Comparison of ENCODE assay signal across 8 cellular contexts in the genomic region with DNA sequence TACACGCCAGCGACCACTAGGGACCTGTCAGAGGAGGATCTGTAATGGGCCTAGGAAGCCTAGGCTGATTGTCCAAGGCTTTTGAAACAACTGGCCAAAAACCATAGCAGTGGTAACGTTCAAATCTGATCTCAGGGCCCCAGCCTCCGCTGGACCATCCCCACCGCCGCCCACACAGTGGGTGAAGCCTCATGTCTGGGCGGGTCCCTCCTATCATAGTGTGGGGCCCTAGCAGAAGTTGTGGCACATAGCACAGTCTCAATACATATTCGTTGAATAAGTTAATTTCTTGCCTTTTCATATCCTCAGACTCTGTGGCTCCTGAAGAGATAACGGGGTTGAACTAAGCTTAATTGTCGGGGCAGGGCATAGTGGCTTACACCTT. TPM values are rescaled to one million over a fixed set of nuclear protein-coding genes. Genes with fewer than 3 reads are reported as not detected.
DNase-seq lines count a peak whose midpoint lies in the region; ATAC-seq and TF ChIP-seq lines count a peak whose summit lies in the region.

No MANE protein-coding gene starts in this region.

- intact Hi-C loops in activated T-helper 1 cell treated with anti-CD3 and anti-CD28 coated beads, Interleukin-12 subunit alpha, Interleukin-12 subunit beta, Interleukin-2, Interleukin-4 antibody, amounts not matched to agents 30 ng/mL and 10 ng/mL and 1 ng/mL, durations not matched to agents 14 hours and 24 hours and 36 hours (cut with micrococcal nuclease), result loop anchor here (1.0 kb wide), 5 partner anchors 11 to 313 kb away; a partner anchor contains a TSS

- H3K4me3 ChIP-seq in BJ (ENCODE audit: low read depth, low read length) (peak overlapping the region; percentile 76), iPS-15b (ENCODE audit: low read depth, low read length) (peak overlapping the region; percentile 99)

- H3K9me3 ChIP-seq in iPS-15b (ENCODE audit: control insufficient read depth, insufficient read depth, low read length), result no peaks in the 10 kb centered on the region

- H3K36me3 Mint-ChIP-seq in HFFc6 (ENCODE audit: low read depth), result peaks cover 8% of the 10 kb centered on the region; the same call in 1 of the 2 replicates
- no peaks in the 10 kb centered on the region for H3K36me3 Mint-ChIP-seq in activated T-helper 1 cell treated with anti-CD3 and anti-CD28 coated beads, Interleukin-12 subunit alpha, Interleukin-12 subunit beta, Interleukin-2, Interleukin-4 antibody, amounts not matched to agents 30 ng/mL and 10 ng/mL and 1 ng/mL, durations not matched to agents 14 hours and 24 hours and 36 hours (ENCODE audit: low read depth)
- H3K36me3 Mint-ChIP-seq in stimulated activated memory B cell treated with anti-CD40 and anti-IgM and Interleukin-4, amounts not matched to agents 10 μg/mL and 1 μg/mL and 100 μg/mL, for 72 hours, result no peaks in the 10 kb centered on the region

- H3K4me1 Mint-ChIP-seq in HFFc6 (ENCODE audit: low read depth), result peaks cover 59% of the 10 kb centered on the region
- peaks cover 11% of the 10 kb centered on the region for H3K4me1 Mint-ChIP-seq in activated T-helper 1 cell treated with anti-CD3 and anti-CD28 coated beads, Interleukin-12 subunit alpha, Interleukin-12 subunit beta, Interleukin-2, Interleukin-4 antibody, amounts not matched to agents 30 ng/mL and 10 ng/mL and 1 ng/mL, durations not matched to agents 14 hours and 24 hours and 36 hours (ENCODE audit: low read depth)
- H3K4me1 Mint-ChIP-seq in stimulated activated memory B cell treated with anti-CD40 and anti-IgM and Interleukin-4, amounts not matched to agents 10 μg/mL and 1 μg/mL and 100 μg/mL, for 72 hours, result peaks cover 35% of the 10 kb centered on the region

- peaks cover 6% of the 10 kb centered on the region for H3K36me3 ChIP-seq in BJ (ENCODE audit: control insufficient read depth, insufficient read depth, low read length)
- H3K36me3 ChIP-seq in iPS-15b (ENCODE audit: control insufficient read depth, insufficient read depth, low read length), result peaks cover 4% of the 10 kb centered on the region

- peak overlapping the region; percentile 90 for H3K27ac Mint-ChIP-seq in HFFc6
- peak overlapping the region; percentile 75 for H3K27ac Mint-ChIP-seq in activated T-helper 1 cell treated with anti-CD3 and anti-CD28 coated beads, Interleukin-12 subunit alpha, Interleukin-12 subunit beta, Interleukin-2, Interleukin-4 antibody, amounts not matched to agents 30 ng/mL and 10 ng/mL and 1 ng/mL, durations not matched to agents 14 hours and 24 hours and 36 hours
- H3K27ac Mint-ChIP-seq in stimulated activated memory B cell treated with anti-CD40 and anti-IgM and Interleukin-4, amounts not matched to agents 10 μg/mL and 1 μg/mL and 100 μg/mL, for 72 hours, result peak overlapping the region; percentile 89

- peak overlapping the region; percentile 97 for H3K4me3 Mint-ChIP-seq in HFFc6
- H3K4me3 Mint-ChIP-seq in activated T-helper 1 cell treated with anti-CD3 and anti-CD28 coated beads, Interleukin-12 subunit alpha, Interleukin-12 subunit beta, Interleukin-2, Interleukin-4 antibody, amounts not matched to agents 30 ng/mL and 10 ng/mL and 1 ng/mL, durations not matched to agents 14 hours and 24 hours and 36 hours, result peak overlapping the region; percentile 92
- H3K4me3 Mint-ChIP-seq in stimulated activated memory B cell treated with anti-CD40 and anti-IgM and Interleukin-4, amounts not matched to agents 10 μg/mL and 1 μg/mL and 100 μg/mL, for 72 hours, result peak overlapping the region; percentile 96

- CTCF ChIA-PET in BJ (lab: Yijun Ruan, JAX), result interaction anchor here (3.6 to 5.0 kb wide), 3 partner anchors 10 to 121 kb away, joined by 12 to 40 read pairs (median 17); a partner anchor contains a TSS

- H3K9ac ChIP-seq in iPS-15b (ENCODE audit: low read depth, low read length), result no peak overlapping the region

- no peaks in the 10 kb centered on the region for H3K9me3 Mint-ChIP-seq in HFFc6
- no peaks in the 10 kb centered on the region for H3K9me3 Mint-ChIP-seq in activated T-helper 1 cell treated with anti-CD3 and anti-CD28 coated beads, Interleukin-12 subunit alpha, Interleukin-12 subunit beta, Interleukin-2, Interleukin-4 antibody, amounts not matched to agents 30 ng/mL and 10 ng/mL and 1 ng/mL, durations not matched to agents 14 hours and 24 hours and 36 hours
- no peaks in the 10 kb centered on the region for H3K9me3 Mint-ChIP-seq in stimulated activated memory B cell treated with anti-CD40 and anti-IgM and Interleukin-4, amounts not matched to agents 10 μg/mL and 1 μg/mL and 100 μg/mL, for 72 hours

- POLR2A ChIA-PET in BJ (lab: Charles Lee), result no interaction called here

- no peaks in the 10 kb centered on the region for H3K27me3 ChIP-seq in BJ (ENCODE audit: control insufficient read depth, insufficient read depth, low read length)
- H3K27me3 ChIP-seq in iPS-15b (ENCODE audit: control insufficient read depth, insufficient read depth, low read length), result peaks cover 38% of the 10 kb centered on the region

- peaks cover 2% of the 10 kb centered on the region for H3K4me1 ChIP-seq in iPS-15b (ENCODE audit: control insufficient read depth, insufficient read depth, low read length)

- DNase-seq in BJ (ENCODE audit: low read depth) (no peak), HFFc6 (no peak), NCI-H2196 (lab: John Stamatoyannopoulos, UW; ENCODE audit: unreplicated experiment) (no peak), NCI-H2171 (lab: John Stamatoyannopoulos, UW) (no peak)
- DNase-seq in activated T-helper 1 cell treated with anti-CD3 and anti-CD28 coated beads, Interleukin-12 subunit alpha, Interleukin-12 subunit beta, Interleukin-2, Interleukin-4 antibody, amounts not matched to agents 30 ng/mL and 10 ng/mL and 1 ng/mL, durations not matched to agents 14 hours and 24 hours and 36 hours (ENCODE audit: low spot score), result no peak

- peak; percentile 71 for TF ChIP-seq CTCF in BJ (IDR thresholded peaks at IDR 0.05; ENCODE audit: insufficient read depth, low read depth, low read length)
- TF ChIP-seq CTCF in HFFc6 (IDR thresholded peaks at IDR 0.05), result peak; percentile 75

- peaks cover 6% of the 10 kb centered on the region for H3K27me3 Mint-ChIP-seq in HFFc6 (ENCODE audit: insufficient read depth)
- H3K27me3 Mint-ChIP-seq in activated T-helper 1 cell treated with anti-CD3 and anti-CD28 coated beads, Interleukin-12 subunit alpha, Interleukin-12 subunit beta, Interleukin-2, Interleukin-4 antibody, amounts not matched to agents 30 ng/mL and 10 ng/mL and 1 ng/mL, durations not matched to agents 14 hours and 24 hours and 36 hours (ENCODE audit: insufficient read depth), result peaks cover 30% of the 10 kb centered on the region
- H3K27me3 Mint-ChIP-seq in stimulated activated memory B cell treated with anti-CD40 and anti-IgM and Interleukin-4, amounts not matched to agents 10 μg/mL and 1 μg/mL and 100 μg/mL, for 72 hours, result peaks cover 34% of the 10 kb centered on the region

- peak; percentile 29 for ATAC-seq in stimulated activated memory B cell treated with anti-CD40 and anti-IgM and Interleukin-4, amounts not matched to agents 10 μg/mL and 1 μg/mL and 100 μg/mL, for 72 hours
- no peak for ATAC-seq in GM18520 (IDR thresholded peaks at IDR 0.05; ENCODE audit: unreplicated experiment)

RNA-seq across cellular contexts. Expression of a gene that starts 0.8 kb away (rescaled TPM):
- 36.1 and 54.6 TPM in 2 replicates for polyA plus RNA-seq in BJ (2011; rRNA removed)
- polyA minus RNA-seq in BJ (2011; rRNA and poly(A)+ RNA removed), result 41.5 and 59.5 TPM in 2 replicates
- 10 to 100 TPM; 65.9 to 81.6 (median 71.8) TPM for total RNA-seq in HFFc6 (2021; fragmentation: NEBNext Ultra II Directional; extraction: Animal tissue kit (Norgen Biotek cat#: 25700))
- 49.4 and 61.3 TPM in 2 replicates for total RNA-seq in activated T-helper 1 cell treated with anti-CD3 and anti-CD28 coated beads, Interleukin-12 subunit alpha, Interleukin-12 subunit beta, Interleukin-2, Interleukin-4 antibody, amounts not matched to agents 30 ng/mL and 10 ng/mL and 1 ng/mL, durations not matched to agents 14 hours and 24 hours and 36 hours

RNA-seq across cellular contexts. Expression of a gene that starts 5.6 kb away (rescaled TPM):
- polyA plus RNA-seq in BJ (2011; rRNA removed), result 0.16 and 0.32 TPM in 2 replicates
- 0.05 TPM in 2 replicates for polyA minus RNA-seq in BJ (2011; rRNA and poly(A)+ RNA removed)
- under 1 TPM; 0.33 to 0.60 (median 0.39) TPM for total RNA-seq in HFFc6 (2021; fragmentation: NEBNext Ultra II Directional; extraction: Animal tissue kit (Norgen Biotek cat#: 25700))
- 1.0 TPM in 2 replicates for total RNA-seq in activated T-helper 1 cell treated with anti-CD3 and anti-CD28 coated beads, Interleukin-12 subunit alpha, Interleukin-12 subunit beta, Interleukin-2, Interleukin-4 antibody, amounts not matched to agents 30 ng/mL and 10 ng/mL and 1 ng/mL, durations not matched to agents 14 hours and 24 hours and 36 hours

RNA-seq across cellular contexts. Expression of a gene that starts 11.1 kb away (rescaled TPM):
- polyA plus RNA-seq in BJ (2011; rRNA removed), result 42.0 and 56.7 TPM in 2 replicates
- 12.0 and 19.1 TPM in 2 replicates for polyA minus RNA-seq in BJ (2011; rRNA and poly(A)+ RNA removed)
- 10 to 100 TPM; 39.5 to 44.3 (median 41.7) TPM for total RNA-seq in HFFc6 (2021; fragmentation: NEBNext Ultra II Directional; extraction: Animal tissue kit (Norgen Biotek cat#: 25700))
- 43.9 and 44.0 TPM in 2 replicates for total RNA-seq in activated T-helper 1 cell treated with anti-CD3 and anti-CD28 coated beads, Interleukin-12 subunit alpha, Interleukin-12 subunit beta, Interleukin-2, Interleukin-4 antibody, amounts not matched to agents 30 ng/mL and 10 ng/mL and 1 ng/mL, durations not matched to agents 14 hours and 24 hours and 36 hours

RNA-seq across cellular contexts. Expression of a gene that starts 24.1 kb away (rescaled TPM):
- polyA plus RNA-seq in BJ (2011; rRNA removed), result 14.8 and 15.1 TPM in 2 replicates
- polyA minus RNA-seq in BJ (2011; rRNA and poly(A)+ RNA removed), result 10.3 and 11.1 TPM in 2 replicates
- total RNA-seq in HFFc6 (2021; fragmentation: NEBNext Ultra II Directional; extraction: Animal tissue kit (Norgen Biotek cat#: 25700)), result 10 to 100 TPM; 42.7 to 51.9 (median 48.0) TPM
- 45.6 and 47.0 TPM in 2 replicates for total RNA-seq in activated T-helper 1 cell treated with anti-CD3 and anti-CD28 coated beads, Interleukin-12 subunit alpha, Interleukin-12 subunit beta, Interleukin-2, Interleukin-4 antibody, amounts not matched to agents 30 ng/mL and 10 ng/mL and 1 ng/mL, durations not matched to agents 14 hours and 24 hours and 36 hours
